1 cellular context compared by ENCODE assay signal in the genomic region with DNA sequence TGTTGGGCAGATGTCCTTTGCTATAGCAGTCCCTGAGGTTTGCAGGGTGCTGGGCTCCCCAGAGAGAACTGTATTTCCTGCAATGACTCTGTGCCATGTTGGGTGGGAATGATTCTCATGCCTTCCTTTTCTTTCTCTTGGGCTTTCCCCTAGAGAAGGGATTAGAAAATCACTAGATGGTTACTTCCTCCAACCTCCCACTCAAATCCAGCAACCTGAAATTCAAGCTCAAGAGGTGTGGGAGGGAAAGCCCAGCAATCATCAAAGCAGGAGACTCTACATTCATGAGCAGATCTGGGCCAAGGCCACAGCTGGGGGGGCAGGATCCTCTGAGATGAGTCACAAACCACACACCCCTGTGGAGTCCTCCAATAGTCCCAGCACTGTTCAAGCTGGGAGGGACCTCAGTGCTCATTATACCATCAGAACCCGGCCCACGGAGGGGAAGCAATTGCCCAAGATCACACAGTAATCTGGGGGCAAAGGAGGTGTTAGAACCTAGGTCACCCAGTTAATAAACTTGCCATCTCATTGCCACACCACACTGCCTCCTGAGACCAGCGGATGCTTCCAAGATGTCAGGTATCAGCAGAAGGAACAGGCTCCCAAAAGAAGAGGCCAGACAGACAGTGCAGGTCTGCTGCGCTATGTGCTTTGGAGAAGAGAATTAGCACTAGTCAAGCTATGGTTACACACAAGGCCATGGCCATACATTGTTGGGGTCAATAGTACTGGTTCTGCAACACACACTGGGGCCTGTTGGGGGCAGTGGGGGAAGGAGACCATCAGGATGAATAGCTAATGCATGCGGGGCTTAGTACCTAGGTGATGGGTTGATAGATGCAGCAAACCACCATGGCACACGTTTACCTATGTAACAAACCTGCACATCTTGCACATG.
TF ChIP-seq lines count a peak whose summit lies in the region.

No MANE protein-coding gene starts in this region.

TF ChIP-seq in HepG2, 621 proteins besides CTCF, POLR2A, EP300 and RAD21 (continued from another document):
- no peak for TF ChIP-seq ZNF629 (CRISPR knock-in tag; conservative IDR thresholded peaks at IDR 0.05)
- no peak for TF ChIP-seq ZNF530 (CRISPR knock-in tag; IDR thresholded peaks at IDR 0.05; ENCODE audit: low read depth)
- no peak for TF ChIP-seq ZKSCAN1 (IDR thresholded peaks at IDR 0.05; ENCODE audit: low read length)
- peak; percentile 67; the same call in 1 of the 2 replicates for TF ChIP-seq ZKSCAN8 (CRISPR knock-in tag; IDR thresholded peaks at IDR 0.05; ENCODE audit: borderline replicate concordance)
- TF ChIP-seq, protein P1, sequence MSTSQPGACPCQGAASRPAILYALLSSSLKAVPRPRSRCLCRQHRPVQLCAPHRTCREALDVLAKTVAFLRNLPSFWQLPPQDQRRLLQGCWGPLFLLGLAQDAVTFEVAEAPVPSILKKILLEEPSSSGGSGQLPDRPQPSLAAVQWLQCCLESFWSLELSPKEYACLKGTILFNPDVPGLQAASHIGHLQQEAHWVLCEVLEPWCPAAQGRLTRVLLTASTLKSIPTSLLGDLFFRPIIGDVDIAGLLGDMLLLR (CRISPR knock-in tag; IDR thresholded peaks at IDR 0.05), result no peak
- peak; percentile 68 for TF ChIP-seq TBX2 (CRISPR knock-in tag; IDR thresholded peaks at IDR 0.05; ENCODE audit: borderline replicate concordance)
- peak; percentile 58; the same call in 1 of the 2 replicates for TF ChIP-seq HDAC2 (CRISPR knock-in tag; IDR thresholded peaks at IDR 0.05)
- TF ChIP-seq GFI1 (CRISPR knock-in tag; IDR thresholded peaks at IDR 0.05; ENCODE audit: borderline replicate concordance), result peak; percentile 38; the same call in 1 of the 2 replicates
- TF ChIP-seq THYN1 (CRISPR knock-in tag; IDR thresholded peaks at IDR 0.05; ENCODE audit: borderline replicate concordance, low read depth), result no peak
- peak; percentile 43; the same call in 1 of the 2 replicates for TF ChIP-seq SIX4 (CRISPR knock-in tag; IDR thresholded peaks at IDR 0.05)
- TF ChIP-seq PRPF4 (IDR thresholded peaks at IDR 0.05; ENCODE audit: low read depth, low read length, poor library complexity, severe bottlenecking), result no peak
- peak; percentile 40; the same call in 1 of the 2 replicates for TF ChIP-seq DPF2 (CRISPR knock-in tag; IDR thresholded peaks at IDR 0.05; ENCODE audit: borderline replicate concordance, low read depth)
- peak; percentile 67 for TF ChIP-seq ZNF501 (CRISPR knock-in tag; IDR thresholded peaks at IDR 0.05)
- TF ChIP-seq, protein P2, sequence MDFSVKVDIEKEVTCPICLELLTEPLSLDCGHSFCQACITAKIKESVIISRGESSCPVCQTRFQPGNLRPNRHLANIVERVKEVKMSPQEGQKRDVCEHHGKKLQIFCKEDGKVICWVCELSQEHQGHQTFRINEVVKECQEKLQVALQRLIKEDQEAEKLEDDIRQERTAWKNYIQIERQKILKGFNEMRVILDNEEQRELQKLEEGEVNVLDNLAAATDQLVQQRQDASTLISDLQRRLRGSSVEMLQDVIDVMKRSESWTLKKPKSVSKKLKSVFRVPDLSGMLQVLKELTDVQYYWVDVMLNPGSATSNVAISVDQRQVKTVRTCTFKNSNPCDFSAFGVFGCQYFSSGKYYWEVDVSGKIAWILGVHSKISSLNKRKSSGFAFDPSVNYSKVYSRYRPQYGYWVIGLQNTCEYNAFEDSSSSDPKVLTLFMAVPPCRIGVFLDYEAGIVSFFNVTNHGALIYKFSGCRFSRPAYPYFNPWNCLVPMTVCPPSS (IDR thresholded peaks at IDR 0.05), result no peak
- no peak; the same call in 1 of the 2 replicates for TF ChIP-seq TBX3 (IDR thresholded peaks at IDR 0.05; ENCODE audit: borderline replicate concordance)
- TF ChIP-seq HMG20B (CRISPR knock-in tag; conservative IDR thresholded peaks at IDR 0.05), result peak; percentile 49; the same call in 1 of the 2 replicates
- TF ChIP-seq, protein P3, sequence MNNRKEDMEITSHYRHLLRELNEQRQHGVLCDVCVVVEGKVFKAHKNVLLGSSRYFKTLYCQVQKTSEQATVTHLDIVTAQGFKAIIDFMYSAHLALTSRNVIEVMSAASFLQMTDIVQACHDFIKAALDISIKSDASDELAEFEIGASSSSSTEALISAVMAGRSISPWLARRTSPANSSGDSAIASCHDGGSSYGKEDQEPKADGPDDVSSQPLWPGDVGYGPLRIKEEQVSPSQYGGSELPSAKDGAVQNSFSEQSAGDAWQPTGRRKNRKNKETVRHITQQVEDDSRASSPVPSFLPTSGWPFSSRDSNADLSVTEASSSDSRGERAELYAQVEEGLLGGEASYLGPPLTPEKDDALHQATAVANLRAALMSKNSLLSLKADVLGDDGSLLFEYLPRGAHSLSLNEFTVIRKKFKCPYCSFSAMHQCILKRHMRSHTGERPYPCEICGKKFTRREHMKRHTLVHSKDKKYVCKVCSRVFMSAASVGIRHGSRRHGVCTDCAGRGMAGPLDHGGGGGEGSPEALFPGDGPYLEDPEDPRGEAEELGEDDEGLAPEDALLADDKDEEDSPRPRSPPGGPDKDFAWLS (CRISPR knock-in tag; IDR thresholded peaks at IDR 0.05; ENCODE audit: borderline replicate concordance), result no peak
- peak; percentile 71 for TF ChIP-seq JUN (CRISPR knock-in tag; IDR thresholded peaks at IDR 0.05)
- no peak for TF ChIP-seq IKZF4 (CRISPR knock-in tag; IDR thresholded peaks at IDR 0.05; ENCODE audit: borderline replicate concordance, low read depth, not compliant biosample characterization)
- TF ChIP-seq, protein P4, sequence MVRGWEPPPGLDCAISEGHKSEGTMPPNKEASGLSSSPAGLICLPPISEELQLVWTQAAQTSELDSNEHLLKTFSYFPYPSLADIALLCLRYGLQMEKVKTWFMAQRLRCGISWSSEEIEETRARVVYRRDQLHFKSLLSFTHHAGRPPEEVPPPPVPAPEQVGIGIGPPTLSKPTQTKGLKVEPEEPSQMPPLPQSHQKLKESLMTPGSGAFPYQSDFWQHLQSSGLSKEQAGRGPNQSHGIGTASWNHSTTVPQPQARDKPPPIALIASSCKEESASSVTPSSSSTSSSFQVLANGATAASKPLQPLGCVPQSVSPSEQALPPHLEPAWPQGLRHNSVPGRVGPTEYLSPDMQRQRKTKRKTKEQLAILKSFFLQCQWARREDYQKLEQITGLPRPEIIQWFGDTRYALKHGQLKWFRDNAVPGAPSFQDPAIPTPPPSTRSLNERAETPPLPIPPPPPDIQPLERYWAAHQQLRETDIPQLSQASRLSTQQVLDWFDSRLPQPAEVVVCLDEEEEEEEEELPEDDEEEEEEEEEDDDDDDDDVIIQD (CRISPR knock-in tag; IDR thresholded peaks at IDR 0.05; ENCODE audit: low read depth), result peak; percentile 40; the same call in 1 of the 2 replicates
- TF ChIP-seq ZNF12 (CRISPR knock-in tag; IDR thresholded peaks at IDR 0.05), result peak; percentile 29; the same call in 1 of the 2 replicates
- no peak for TF ChIP-seq ZNF7 (CRISPR knock-in tag; IDR thresholded peaks at IDR 0.05)
- TF ChIP-seq ZNF644 (CRISPR knock-in tag; IDR thresholded peaks at IDR 0.05; ENCODE audit: low read depth), result 0 out of 2 replicates have a peak, but pooled peaks have one; percentile 43
- TF ChIP-seq ZSCAN22 (CRISPR knock-in tag; IDR thresholded peaks at IDR 0.05), result no peak
- TF ChIP-seq, protein P5, sequence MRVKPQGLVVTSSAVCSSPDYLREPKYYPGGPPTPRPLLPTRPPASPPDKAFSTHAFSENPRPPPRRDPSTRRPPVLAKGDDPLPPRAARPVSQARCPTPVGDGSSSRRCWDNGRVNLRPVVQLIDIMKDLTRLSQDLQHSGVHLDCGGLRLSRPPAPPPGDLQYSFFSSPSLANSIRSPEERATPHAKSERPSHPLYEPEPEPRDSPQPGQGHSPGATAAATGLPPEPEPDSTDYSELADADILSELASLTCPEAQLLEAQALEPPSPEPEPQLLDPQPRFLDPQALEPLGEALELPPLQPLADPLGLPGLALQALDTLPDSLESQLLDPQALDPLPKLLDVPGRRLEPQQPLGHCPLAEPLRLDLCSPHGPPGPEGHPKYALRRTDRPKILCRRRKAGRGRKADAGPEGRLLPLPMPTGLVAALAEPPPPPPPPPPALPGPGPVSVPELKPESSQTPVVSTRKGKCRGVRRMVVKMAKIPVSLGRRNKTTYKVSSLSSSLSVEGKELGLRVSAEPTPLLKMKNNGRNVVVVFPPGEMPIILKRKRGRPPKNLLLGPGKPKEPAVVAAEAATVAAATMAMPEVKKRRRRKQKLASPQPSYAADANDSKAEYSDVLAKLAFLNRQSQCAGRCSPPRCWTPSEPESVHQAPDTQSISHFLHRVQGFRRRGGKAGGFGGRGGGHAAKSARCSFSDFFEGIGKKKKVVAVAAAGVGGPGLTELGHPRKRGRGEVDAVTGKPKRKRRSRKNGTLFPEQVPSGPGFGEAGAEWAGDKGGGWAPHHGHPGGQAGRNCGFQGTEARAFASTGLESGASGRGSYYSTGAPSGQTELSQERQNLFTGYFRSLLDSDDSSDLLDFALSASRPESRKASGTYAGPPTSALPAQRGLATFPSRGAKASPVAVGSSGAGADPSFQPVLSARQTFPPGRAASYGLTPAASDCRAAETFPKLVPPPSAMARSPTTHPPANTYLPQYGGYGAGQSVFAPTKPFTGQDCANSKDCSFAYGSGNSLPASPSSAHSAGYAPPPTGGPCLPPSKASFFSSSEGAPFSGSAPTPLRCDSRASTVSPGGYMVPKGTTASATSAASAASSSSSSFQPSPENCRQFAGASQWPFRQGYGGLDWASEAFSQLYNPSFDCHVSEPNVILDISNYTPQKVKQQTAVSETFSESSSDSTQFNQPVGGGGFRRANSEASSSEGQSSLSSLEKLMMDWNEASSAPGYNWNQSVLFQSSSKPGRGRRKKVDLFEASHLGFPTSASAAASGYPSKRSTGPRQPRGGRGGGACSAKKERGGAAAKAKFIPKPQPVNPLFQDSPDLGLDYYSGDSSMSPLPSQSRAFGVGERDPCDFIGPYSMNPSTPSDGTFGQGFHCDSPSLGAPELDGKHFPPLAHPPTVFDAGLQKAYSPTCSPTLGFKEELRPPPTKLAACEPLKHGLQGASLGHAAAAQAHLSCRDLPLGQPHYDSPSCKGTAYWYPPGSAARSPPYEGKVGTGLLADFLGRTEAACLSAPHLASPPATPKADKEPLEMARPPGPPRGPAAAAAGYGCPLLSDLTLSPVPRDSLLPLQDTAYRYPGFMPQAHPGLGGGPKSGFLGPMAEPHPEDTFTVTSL (CRISPR knock-in tag; IDR thresholded peaks at IDR 0.05; ENCODE audit: borderline replicate concordance), result peak; percentile 74; the same call in 1 of the 2 replicates
- TF ChIP-seq, protein P6, sequence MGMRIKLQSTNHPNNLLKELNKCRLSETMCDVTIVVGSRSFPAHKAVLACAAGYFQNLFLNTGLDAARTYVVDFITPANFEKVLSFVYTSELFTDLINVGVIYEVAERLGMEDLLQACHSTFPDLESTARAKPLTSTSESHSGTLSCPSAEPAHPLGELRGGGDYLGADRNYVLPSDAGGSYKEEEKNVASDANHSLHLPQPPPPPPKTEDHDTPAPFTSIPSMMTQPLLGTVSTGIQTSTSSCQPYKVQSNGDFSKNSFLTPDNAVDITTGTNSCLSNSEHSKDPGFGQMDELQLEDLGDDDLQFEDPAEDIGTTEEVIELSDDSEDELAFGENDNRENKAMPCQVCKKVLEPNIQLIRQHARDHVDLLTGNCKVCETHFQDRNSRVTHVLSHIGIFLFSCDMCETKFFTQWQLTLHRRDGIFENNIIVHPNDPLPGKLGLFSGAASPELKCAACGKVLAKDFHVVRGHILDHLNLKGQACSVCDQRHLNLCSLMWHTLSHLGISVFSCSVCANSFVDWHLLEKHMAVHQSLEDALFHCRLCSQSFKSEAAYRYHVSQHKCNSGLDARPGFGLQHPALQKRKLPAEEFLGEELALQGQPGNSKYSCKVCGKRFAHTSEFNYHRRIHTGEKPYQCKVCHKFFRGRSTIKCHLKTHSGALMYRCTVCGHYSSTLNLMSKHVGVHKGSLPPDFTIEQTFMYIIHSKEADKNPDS (CRISPR knock-in tag; IDR thresholded peaks at IDR 0.05), result no peak
- TF ChIP-seq ZBTB3 (CRISPR knock-in tag; IDR thresholded peaks at IDR 0.05; ENCODE audit: borderline replicate concordance, low read depth), result no peak
- no peak for TF ChIP-seq PHF8 (CRISPR knock-in tag; IDR thresholded peaks at IDR 0.05)
